In genomic region chr6:158377866-158378265, GRCh38 we compare ENCODE assay signal across 12 cellular contexts.
A peak's percentile ranks its signal among the peaks of the same experiment; 100 is the strongest.
DNase-seq lines count a peak whose midpoint lies in the region; FAIRE-seq and TF ChIP-seq lines count a peak whose summit lies in the region.
"Had no signal": no experiment of that assay in that cellular context is flagged by ENCODE, and none has a peak within 500 bp of the region (broad histone marks: within the 10 kb centered on the region; RNA-seq: fewer than 3 reads in every experiment).

No MANE protein-coding gene starts in this region.

- H3K36me3 ChIP-seq in BE2C (no peaks in the 10 kb centered on the region), spleen (no peaks in the 10 kb centered on the region)
- H3K36me3 ChIP-seq: heart right ventricle had no signal

- DNase-seq in HTR-8/SVneo (ENCODE audit: insufficient read length, low spot score) (peak; percentile 54), brain pericyte (ENCODE audit: low read depth, low spot score) (peak; percentile 40), islet precursor cell (peak; percentile 85), smooth muscle cell of the brain vasculature (ENCODE audit: low read depth, low spot score) (peak; percentile 28), BE2C (no peak), spleen (no peak)
- no peak for DNase-seq in stimulated activated naive CD4-positive, alpha-beta T cell treated with Interleukin-2 at 50 U/mL for 16 hours (lab: John Stamatoyannopoulos, UW)
- DNase-seq: aorta, DND-41, heart right ventricle, NCI-H2227 treated with DMSO at 0.1 percent for 48 hours, T-helper 1 cell had no signal

- intact Hi-C loops in spleen (cut with DNase I; ENCODE audit: low total_unique reads): loop anchor here (10.0 kb wide), 1 partner anchor 57 kb away; no protein-coding TSS in a partner anchor

- TF ChIP-seq POLR2A in spleen (IDR thresholded peaks at IDR 0.05): no peak

- no peak overlapping the region for H3K4me3 ChIP-seq in BE2C (ENCODE audit: low read depth, low read length)
- no peak overlapping the region for H3K4me3 ChIP-seq in spleen
- H3K4me3 ChIP-seq: heart right ventricle had no signal

- no peaks in the 10 kb centered on the region for H3K4me1 ChIP-seq in BE2C
- H3K4me1 ChIP-seq in spleen: peaks cover 0 to 7% (median 2%) of the 10 kb centered on the region in 6 donors

- H3K27ac ChIP-seq in spleen: no peak overlapping the region
- H3K27ac ChIP-seq: heart right ventricle had no signal

- FAIRE-seq in HTR-8/SVneo (lab: Jason Lieb, UNC): no peak

- H3K27me3 ChIP-seq in BE2C (no peaks in the 10 kb centered on the region), spleen (replicated peaks in 1 of 7) (no peaks in the 10 kb centered on the region)
- H3K27me3 ChIP-seq: heart right ventricle had no signal

- TF ChIP-seq CTCF in BE2C (IDR thresholded peaks at IDR 0.05; ENCODE audit: low read depth, low read length) (no peak), spleen (IDR thresholded peaks at IDR 0.05 in 8 of 11, conservative IDR thresholded peaks at IDR 0.05 in 3 of 11) (no peak)

- H3K9me3 ChIP-seq in BE2C (no peaks in the 10 kb centered on the region), spleen (no peaks in the 10 kb centered on the region)
- H3K9me3 ChIP-seq: heart right ventricle had no signal

- 60 to 77% (median 74%) methylated on average over 4 of the region's 4 CpGs for WGBS in spleen, 5 donors

Comparison
In these comparisons a context has a peak if more than half of its experiments do, and no peak if none do; other contexts are left out.
1. DNase-seq: peak in HTR-8/SVneo (single experiment), brain pericyte (single experiment), islet precursor cell (single experiment) and smooth muscle cell of the brain vasculature (single experiment); none in stimulated activated naive CD4-positive, alpha-beta T cell treated with Interleukin-2 at 50 U/mL for 16 hours (single experiment), BE2C (single experiment) and spleen (single experiment).